31 cellular contexts compared by ENCODE assay signal in genomic region chr15:56353119-56353518, GRCh38. TPM values are rescaled to one million over a fixed set of nuclear protein-coding genes. Genes with fewer than 3 reads are reported as not detected.
DNase-seq lines count a peak whose midpoint lies in the region; TF ChIP-seq lines count a peak whose summit lies in the region.
"Had no signal": no experiment of that assay in that cellular context is flagged by ENCODE, and none has a peak within 500 bp of the region (broad histone marks: within the 10 kb centered on the region; RNA-seq: fewer than 3 reads in every experiment).

No MANE protein-coding gene starts in this region.

- H3K36me3 ChIP-seq in GM23248 (ENCODE audit: low read depth): no peaks in the 10 kb centered on the region
- H3K36me3 ChIP-seq in osteoblast (ENCODE audit: insufficient read depth, low read length): no peaks in the 10 kb centered on the region
- H3K36me3 ChIP-seq: adrenal gland, esophagus squamous epithelium, ovary had no signal

- H3K9me3 ChIP-seq in GM23248 (ENCODE audit: low read depth): no peaks in the 10 kb centered on the region
- H3K9me3 ChIP-seq in osteoblast (ENCODE audit: low read depth, low read length): no peaks in the 10 kb centered on the region
- H3K9me3 ChIP-seq: adrenal gland, esophagus squamous epithelium, ovary had no signal

- no peak overlapping the region for H3K9ac ChIP-seq in GM23248

- H3K4me2 ChIP-seq in GM23248 (ENCODE audit: unreplicated experiment): peak overlapping the region; percentile 44
- no peak overlapping the region for H3K4me2 ChIP-seq in osteoblast (ENCODE audit: insufficient read depth, low read length)
- H3K4me2 ChIP-seq: GM23338, smooth muscle cell had no signal

- H3K27me3 ChIP-seq in GM23248 (replicated peaks; ENCODE audit: insufficient read depth): no peaks in the 10 kb centered on the region
- H3K27me3 ChIP-seq in osteoblast (ENCODE audit: insufficient read depth, low read length): no peaks in the 10 kb centered on the region
- H3K27me3 ChIP-seq: adrenal gland, dorsolateral prefrontal cortex, esophagus squamous epithelium, ovary had no signal

- H3K27ac ChIP-seq in GM23248: peak overlapping the region; percentile 22; the same call in 1 of the 2 replicates
- H3K27ac ChIP-seq in osteoblast (ENCODE audit: low read depth, low read length): peak overlapping the region; percentile 26
- H3K27ac ChIP-seq: adrenal gland, dorsolateral prefrontal cortex, esophagus squamous epithelium, ovary, VCaP had no signal

- DNase-seq in AG10803 (ENCODE audit: low read depth) (peak; percentile 21), GM23248 (peak; percentile 44), dermis blood vessel endothelial cell (peak; percentile 1), osteoblast (ENCODE audit: insufficient read length, low spot score, missing footprints) (no peak), COLO668 (lab: John Stamatoyannopoulos, UW; ENCODE audit: unreplicated experiment) (no peak), NCI-H2081 (lab: John Stamatoyannopoulos, UW) (no peak), NAMALWA (ENCODE audit: low spot score) (no peak)
- DNase-seq: activated CD4-positive, alpha-beta T cell treated with anti-CD3 and anti-CD28 coated beads for 36 hours; activated CD8-positive, alpha-beta T cell treated with anti-CD3 and anti-CD28 coated beads, Interleukin-2, amount 10 ng/mL, durations not matched to agents 7 days and 5 days; activated naive CD4-positive, alpha-beta T cell treated with anti-CD3 and anti-CD28 coated beads for 36 hours; adrenal gland; C1 segment of cervical spinal cord; COR-L47; DMS53; dorsolateral prefrontal cortex; esophagus squamous epithelium; hypothalamus; left colon; NCI-H1105; NCI-H187; NCI-H524; NK-92 treated with Interleukin-12 subunit alpha and Interleukin-12 subunit beta, amount 100 ng/mL, for 24 hours; ovary; Right ventricle myocardium superior; stimulated activated CD4-positive, alpha-beta T cell treated with anti-CD3 and anti-CD28 coated beads, Interleukin-1b, Interleukin-23, amount 100 ng/mL, for 48 hours; stimulated activated naive CD8-positive, alpha-beta T cell treated with anti-CD3 and anti-CD28 coated beads, Interleukin-15, Interleukin-2, amounts not matched to agents 100 U/mL and 50 U/mL, for 24 hours; SW 1271; T-helper 9 cell had no signal

- H3F3A ChIP-seq in GM23248 (ENCODE audit: insufficient read depth): peaks cover 11% of the 10 kb centered on the region; the same call in 1 of the 2 replicates

- H2AFZ ChIP-seq in GM23248: 0 out of 2 replicates have a peak overlapping the region, but pooled peaks have one; percentile 49
- no peak overlapping the region for H2AFZ ChIP-seq in osteoblast (ENCODE audit: low read length)
- H2AFZ ChIP-seq: GM23338 had no signal

- H3K4me1 ChIP-seq in GM23248 (ENCODE audit: insufficient read depth): peaks cover 31% of the 10 kb centered on the region
- H3K4me1 ChIP-seq in osteoblast (ENCODE audit: insufficient read depth, low read length): peaks cover 24% of the 10 kb centered on the region
- H3K4me1 ChIP-seq: adrenal gland, esophagus squamous epithelium had no signal

- H3K4me3 ChIP-seq in AG10803 (ENCODE audit: low read length): no peak overlapping the region
- H3K4me3 ChIP-seq in GM23248: no peak overlapping the region
- H3K4me3 ChIP-seq in osteoblast (ENCODE audit: insufficient read depth, low read length): no peak overlapping the region
- H3K4me3 ChIP-seq: adrenal gland, dorsolateral prefrontal cortex, esophagus squamous epithelium, GM23338, ovary, smooth muscle cell had no signal

- TF ChIP-seq CTCF in AG10803 (conservative IDR thresholded peaks at IDR 0.05; ENCODE audit: low read length) (no peak), osteoblast (IDR thresholded peaks at IDR 0.05; ENCODE audit: extremely low read depth, low read depth, low read length) (no peak)

- in situ Hi-C loops in GM23248 (cut with MboI): no loop called here

- no peaks in the 10 kb centered on the region for H3K9me2 ChIP-seq in GM23248 (ENCODE audit: insufficient read depth)

- no peaks in the 10 kb centered on the region for H4K20me1 ChIP-seq in GM23248 (ENCODE audit: insufficient read depth)
- H4K20me1 ChIP-seq in osteoblast (ENCODE audit: insufficient read depth, low read length): no peaks in the 10 kb centered on the region

- WGBS in GM23248 (ENCODE audit: low coverage in 1 of 2, low lambda C conversion rate in 2 of 2, missing lambda C conversion rate in 2 of 2), 2 experiments: 16 to 18% methylated on average over 1 of the region's 1 CpG

- H3K79me2 ChIP-seq in GM23248 (ENCODE audit: insufficient read depth): no peaks in the 10 kb centered on the region
- H3K79me2 ChIP-seq in osteoblast (ENCODE audit: insufficient read depth, low read length): no peaks in the 10 kb centered on the region

RNA-seq across cellular contexts. Expression of gene TEX9, which starts 12.1 kb away (rescaled TPM):
- 3.7 and 4.3 TPM in 2 replicates for total RNA-seq in GM23248 (2014; rRNA removed; shearing (Covaris generic))
- polyA plus RNA-seq in GM23248 (2016; fragmentation: Nextera tagmentation; extraction: Ambion mirVana): 3.5 and 3.6 TPM in 2 replicates
- total RNA-seq in dermis blood vessel endothelial cell (0.51 and 0.93 TPM in 2 replicates), osteoblast (11.2 and 12.7 TPM in 2 replicates)

Comparison
In these comparisons a context has a peak if more than half of its experiments do, and no peak if none do; other contexts are left out.
1. DNase-seq: peak in AG10803 (single experiment), GM23248 (single experiment) and dermis blood vessel endothelial cell (single experiment); none in osteoblast (single experiment), COLO668 (single experiment), NCI-H2081 (0 of 2) and NAMALWA (single experiment).